Comparison of ENCODE assay signal across 8 cellular contexts in the genomic region with DNA sequence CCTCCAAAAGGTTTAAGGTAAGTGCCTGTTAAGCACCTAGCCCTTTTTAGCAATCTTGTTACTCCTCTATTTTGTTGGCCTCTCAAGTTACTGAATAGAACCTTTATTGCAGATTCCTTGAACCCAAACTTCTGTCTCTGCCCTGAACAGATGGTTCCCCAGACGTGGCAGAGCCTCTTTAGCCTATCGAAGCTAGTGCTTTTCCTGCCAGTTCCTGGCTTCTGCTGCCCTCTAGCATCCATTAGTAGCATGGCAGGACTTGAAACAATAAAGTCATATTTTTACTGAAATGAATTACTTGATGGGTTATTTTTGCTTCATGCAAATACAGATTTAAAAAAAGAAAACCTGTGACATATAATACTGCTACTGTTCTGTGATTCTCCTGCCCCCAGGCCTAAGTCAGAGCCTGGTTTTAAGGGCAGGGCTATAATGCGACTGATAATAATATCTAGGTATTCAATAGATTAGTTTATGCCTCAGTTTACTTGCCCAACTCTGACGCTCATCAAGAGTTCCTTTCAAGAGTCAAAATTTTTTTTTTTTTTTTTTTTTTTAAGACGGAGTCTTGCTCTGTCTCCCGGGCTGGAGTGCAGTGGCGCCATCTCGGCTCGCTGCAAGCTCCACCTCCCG.
DNase-seq lines count a peak whose midpoint lies in the region; FAIRE-seq and TF ChIP-seq lines count a peak whose summit lies in the region.

No MANE protein-coding gene starts in this region.

- H3K4me1 ChIP-seq in small intestine (ENCODE audit: control insufficient read depth in 2 of 2, insufficient read depth in 1 of 2, low read depth in 1 of 2, low read length in 1 of 2) = no peaks in the 10 kb centered on the region

- peaks cover 5% of the 10 kb centered on the region for H3K9me3 Mint-ChIP-seq in HFFc6

- H3K4me3 Mint-ChIP-seq in HFFc6 = peak overlapping the region; percentile 25; the same call in 1 of the 2 replicates

- H3K36me3 Mint-ChIP-seq in HFFc6 (ENCODE audit: low read depth) = no peaks in the 10 kb centered on the region

- H3K4me3 ChIP-seq in small intestine (ENCODE audit: low read depth in 1 of 2, low read length in 2 of 2) = no peak overlapping the region

- WGBS in small intestine, 3 donors = 65 to 70% (median 67%) methylated on average over 9 to 10 of the region's 10 CpGs

- no peaks in the 10 kb centered on the region; the same call in 1 of the 2 replicates for H3K4me1 Mint-ChIP-seq in HFFc6 (ENCODE audit: low read depth)

- no peaks in the 10 kb centered on the region for H3K9me3 ChIP-seq in small intestine (ENCODE audit: control insufficient read depth, low read depth)

- no peaks in the 10 kb centered on the region for H3K27me3 ChIP-seq in small intestine (ENCODE audit: control insufficient read depth in 2 of 2, insufficient read depth in 2 of 2, low read length in 2 of 2)

- peak; percentile 98 for TF ChIP-seq CTCF in 22Rv1 (IDR thresholded peaks at IDR 0.05)
- TF ChIP-seq CTCF in GM12872 (IDR thresholded peaks at IDR 0.05; ENCODE audit: insufficient read depth, low read depth, low read length) = peak; percentile 73
- peak; percentile 76 for TF ChIP-seq CTCF in HFFc6 (IDR thresholded peaks at IDR 0.05)

- H3K27me3 Mint-ChIP-seq in HFFc6 (ENCODE audit: insufficient read depth) = no peaks in the 10 kb centered on the region

- FAIRE-seq in small intestine (lab: Jason Lieb, UNC) = no peak

- no peak overlapping the region for H3K27ac ChIP-seq in 22Rv1
- H3K27ac ChIP-seq in small intestine (ENCODE audit: low read depth in 1 of 2, low read length in 1 of 2) = no peak overlapping the region

- no peak overlapping the region for H3K27ac Mint-ChIP-seq in HFFc6

- H3K36me3 ChIP-seq in small intestine (ENCODE audit: control insufficient read depth in 2 of 2, insufficient read depth in 2 of 2, low read length in 2 of 2) = no peaks in the 10 kb centered on the region

- peak; percentile 20 for DNase-seq in HFFc6
- peak; percentile 40 for DNase-seq in M059J (ENCODE audit: low read depth)
- peak; percentile 23 for DNase-seq in RPMI7951 (ENCODE audit: low read depth)
- peak; percentile 46 for DNase-seq in amniotic epithelial cell (ENCODE audit: low read depth)
- peak; percentile 41 for DNase-seq in hepatic stellate cell (ENCODE audit: low spot score)
- peak; percentile 30 for DNase-seq in small intestine
